In genomic region chr4:55458164-55458563, GRCh38 we compare ENCODE assay signal across 19 cellular contexts.
DNase-seq lines count a peak whose midpoint lies in the region; ATAC-seq and TF ChIP-seq lines count a peak whose summit lies in the region.
"Had no signal": no experiment of that assay in that cellular context is flagged by ENCODE, and none has a peak within 500 bp of the region (broad histone marks: within the 10 kb centered on the region; RNA-seq: fewer than 3 reads in every experiment).

No MANE protein-coding gene starts in this region.

- H3K27ac Mint-ChIP-seq in activated naive CD4-positive, alpha-beta T cell treated with anti-CD3 and anti-CD28 coated beads, Interleukin-2, amount 50 U/mL, for 72 hours = no peak overlapping the region
- H3K27ac Mint-ChIP-seq: activated T-helper 2 cell treated with anti-CD3 and anti-CD28 coated beads, Interferon-gamma antibody, Interleukin-2, Interleukin-4, amounts not matched to agents 10 μg/mL and 5 μg/mL and 100 μg/mL, durations not matched to agents 14 hours and 24 hours and 36 hours; WTC11 had no signal

- no peaks in the 10 kb centered on the region for H3K9me2 ChIP-seq in PC-3 (replicated peaks; ENCODE audit: low read length)

- ATAC-seq in PC-3 (peak; percentile 88), HG02885 (IDR thresholded peaks at IDR 0.05; ENCODE audit: poor library complexity, unreplicated experiment) (no peak)
- no peak for ATAC-seq in activated naive CD4-positive, alpha-beta T cell treated with anti-CD3 and anti-CD28 coated beads, Interleukin-2, amount 50 U/mL, for 72 hours
- ATAC-seq: HepG2, right cardiac atrium, WTC11 had no signal

- intact Hi-C loops in PC-3 (cut with micrococcal nuclease) = no loop called here

- BruUV-seq in PC-3 (replicated peaks; lab: Mats Ljungman, UMichigan) = no TSS peak

- CTCF ChIA-PET in PC-3 (lab: Charles Lee) = no interaction called here

- H3K36me3 ChIP-seq in PC-3 (ENCODE audit: low read depth, low read length) (peaks cover 7% of the 10 kb centered on the region; the same call in 1 of the 2 replicates), osteoblast (ENCODE audit: insufficient read depth, low read length) (peaks cover 35% of the 10 kb centered on the region)

- DNase-seq in EL (peak; percentile 75), PC-3 (peak; percentile 65), cardiac fibroblast (ENCODE audit: low read depth in 2 of 2) (peak; percentile 26 to 57), osteoblast (ENCODE audit: insufficient read length, low spot score, missing footprints) (no peak), SKM-1 (lab: John Stamatoyannopoulos, UW; ENCODE audit: unreplicated experiment) (no peak)
- DNase-seq in activated naive CD4-positive, alpha-beta T cell treated with anti-CD3 and anti-CD28 coated beads, Interleukin-2, amount 50 U/mL, for 72 hours (ENCODE audit: low spot score in 2 of 2) = no peak
- DNase-seq in activated naive CD4-positive, alpha-beta T cell treated with anti-CD3 and anti-CD28 coated beads, Interleukin-2, amount 50 U/mL, for 16 hours = no peak
- DNase-seq: head of caudate nucleus; kidney; NCI-H1092 treated with DMSO at 0.1 percent for 48 hours; NCI-H774; Peyer's patch; right cardiac atrium; stimulated activated CD4-positive, alpha-beta T cell treated with anti-CD3 and anti-CD28 coated beads, Interleukin-1b, Interleukin-23, amount 100 ng/mL, for 48 hours had no signal

- H3K4me1 ChIP-seq in PC-3 (ENCODE audit: insufficient read depth, low read length) (peaks cover 16% of the 10 kb centered on the region), osteoblast (ENCODE audit: insufficient read depth, low read length) (peaks cover 10% of the 10 kb centered on the region)
- H3K4me1 ChIP-seq: Peyer's patch had no signal

- peaks cover 0 to 10% of the 10 kb centered on the region in 2 donors for H3K36me3 Mint-ChIP-seq in activated naive CD4-positive, alpha-beta T cell treated with anti-CD3 and anti-CD28 coated beads, Interleukin-2, amount 50 U/mL, for 72 hours

- TF ChIP-seq CTCF in PC-3 (conservative IDR thresholded peaks at IDR 0.05; ENCODE audit: low read depth, low read length) = no peak
- TF ChIP-seq CTCF in cardiac fibroblast (IDR thresholded peaks at IDR 0.05; ENCODE audit: low read depth, low read length) = no peak
- no peak for TF ChIP-seq CTCF in osteoblast (IDR thresholded peaks at IDR 0.05; ENCODE audit: extremely low read depth, low read depth, low read length)

- no peak overlapping the region for H3K9ac ChIP-seq in PC-3 (ENCODE audit: low read length)

- H4K20me1 ChIP-seq in PC-3 (ENCODE audit: low read length) (no peaks in the 10 kb centered on the region), osteoblast (ENCODE audit: insufficient read depth, low read length) (no peaks in the 10 kb centered on the region)

- H3F3A ChIP-seq in PC-3 (ENCODE audit: low read length, unreplicated experiment) = no peaks in the 10 kb centered on the region

- H3K79me2 ChIP-seq in PC-3 (ENCODE audit: low read length) = no peaks in the 10 kb centered on the region
- no peaks in the 10 kb centered on the region for H3K79me2 ChIP-seq in osteoblast (ENCODE audit: insufficient read depth, low read length)

- H3K27ac ChIP-seq in PC-3 (ENCODE audit: low read length) = peak overlapping the region; percentile 31
- peak overlapping the region; percentile 38 for H3K27ac ChIP-seq in osteoblast (ENCODE audit: low read depth, low read length)
- H3K27ac ChIP-seq: coronary artery, Peyer's patch had no signal

- POLR2A ChIA-PET in PC-3 (lab: Charles Lee; ENCODE audit: unreplicated experiment) = no interaction called here

- H3K9me3 Mint-ChIP-seq in activated naive CD4-positive, alpha-beta T cell treated with anti-CD3 and anti-CD28 coated beads, Interleukin-2, amount 50 U/mL, for 72 hours = no peaks in the 10 kb centered on the region
- H3K9me3 Mint-ChIP-seq: activated T-helper 2 cell treated with anti-CD3 and anti-CD28 coated beads, Interferon-gamma antibody, Interleukin-2, Interleukin-4, amounts not matched to agents 10 μg/mL and 5 μg/mL and 100 μg/mL, durations not matched to agents 14 hours and 24 hours and 36 hours; WTC11 had no signal

- H3K27me3 ChIP-seq in PC-3 (ENCODE audit: low read length) (no peaks in the 10 kb centered on the region), osteoblast (ENCODE audit: insufficient read depth, low read length) (no peaks in the 10 kb centered on the region)
- H3K27me3 ChIP-seq: Peyer's patch had no signal

- H3K4me3 ChIP-seq in PC-3 (ENCODE audit: low read length) (0 out of 2 replicates have a peak overlapping the region, but pooled peaks have one; percentile 19), cardiac fibroblast (replicated peaks in 1 of 2; ENCODE audit: low read depth in 2 of 2, low read length in 2 of 2) (no peak overlapping the region), osteoblast (ENCODE audit: insufficient read depth, low read length) (no peak overlapping the region)
- H3K4me3 ChIP-seq: coronary artery, Peyer's patch had no signal

- H2AFZ ChIP-seq in PC-3 (ENCODE audit: low read length) (no peak overlapping the region), osteoblast (ENCODE audit: low read length) (no peak overlapping the region)

- H3K9me3 ChIP-seq in PC-3 (ENCODE audit: low read length) (no peaks in the 10 kb centered on the region), osteoblast (ENCODE audit: low read depth, low read length) (no peaks in the 10 kb centered on the region)
- H3K9me3 ChIP-seq: Peyer's patch had no signal

- H3K4me2 ChIP-seq in PC-3 (ENCODE audit: low read length) (peak overlapping the region; percentile 66), osteoblast (ENCODE audit: insufficient read depth, low read length) (peak overlapping the region; percentile 64)

Comparison
In these comparisons a context has a peak if more than half of its experiments do, and no peak if none do; other contexts are left out.
1. DNase-seq: peak in EL (single experiment), PC-3 (single experiment) and cardiac fibroblast (2 of 2); none in osteoblast (single experiment), activated naive CD4-positive, alpha-beta T cell treated with anti-CD3 and anti-CD28 coated beads, Interleukin-2, amount 50 U/mL, for 72 hours (0 of 2), SKM-1 (single experiment) and activated naive CD4-positive, alpha-beta T cell treated with anti-CD3 and anti-CD28 coated beads, Interleukin-2, amount 50 U/mL, for 16 hours (single experiment).